Comparison of ENCODE assay signal across 20 cellular contexts in the genomic region with DNA sequence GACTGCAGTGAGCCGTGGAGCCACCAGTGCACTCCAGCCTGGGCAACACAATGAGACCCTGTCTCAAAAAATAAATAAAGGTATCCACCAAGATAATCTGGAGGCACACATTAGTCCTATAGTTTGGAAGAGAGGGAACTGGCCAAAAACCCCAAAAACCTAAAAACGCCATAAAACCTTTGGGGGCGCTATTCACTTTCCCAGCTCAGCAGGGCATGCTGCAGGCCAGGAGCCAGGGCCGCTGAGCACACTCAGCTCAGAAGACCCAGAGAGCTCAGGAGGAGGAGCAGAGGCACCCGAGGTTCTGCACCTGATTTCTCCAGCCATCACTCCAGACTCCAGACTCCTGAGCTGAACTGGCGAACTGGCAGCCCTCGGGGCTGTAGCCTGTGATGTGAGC.
DNase-seq lines count a peak whose midpoint lies in the region; ATAC-seq and TF ChIP-seq lines count a peak whose summit lies in the region.
"Had no signal": no experiment of that assay in that cellular context is flagged by ENCODE, and none has a peak within 500 bp of the region (broad histone marks: within the 10 kb centered on the region; RNA-seq: fewer than 3 reads in every experiment).

No MANE protein-coding gene starts in this region.

- H2AFZ ChIP-seq in OCI-LY3 (ENCODE audit: low read depth, low read length), result peak overlapping the region; percentile 67
- no peak overlapping the region for H2AFZ ChIP-seq in neural progenitor cell (replicated peaks)

- DNase-seq in GM06990 (ENCODE audit: extremely low read depth, insufficient read length), result no peak
- no peak for DNase-seq in brain microvascular endothelial cell
- DNase-seq in neural progenitor cell (ENCODE audit: low spot score), result no peak
- DNase-seq in Calu3, result no peak
- DNase-seq: DMS53, EL, GF-D8, IMR-90, NCI-H1105, NCI-H146, NCI-H2029, NCI-H226, NCI-H510A treated with DMSO at 0.1 percent for 48 hours, NCI-H774, Right ventricle myocardium superior had no signal

- TF ChIP-seq CTCF in GM06990 (IDR thresholded peaks at IDR 0.05; ENCODE audit: insufficient read depth, low read length, poor library complexity, severe bottlenecking) (peak; percentile 10), OCI-LY3 (IDR thresholded peaks at IDR 0.05; ENCODE audit: low read depth, low read length) (peak; percentile 30), brain microvascular endothelial cell (IDR thresholded peaks at IDR 0.05; ENCODE audit: low read depth, low read length, missing control alignments) (peak; percentile 10), neural progenitor cell (IDR thresholded peaks at IDR 0.05) (peak; percentile 12), Calu3 (IDR thresholded peaks at IDR 0.05; ENCODE audit: unreplicated experiment) (no peak)

- H3K27me3 Mint-ChIP-seq in neural progenitor cell (ENCODE audit: insufficient read depth, low read depth) (no peaks in the 10 kb centered on the region), Calu3 (ENCODE audit: unreplicated experiment) (no peaks in the 10 kb centered on the region)

- H3K4me3 ChIP-seq in GM06990 (replicated peaks; ENCODE audit: low read depth, low read length) (no peak overlapping the region), OCI-LY3 (ENCODE audit: low read length) (no peak overlapping the region), brain microvascular endothelial cell (ENCODE audit: low read depth, low read length) (no peak overlapping the region), neural progenitor cell (no peak overlapping the region)
- H3K4me3 ChIP-seq: HAP-1 had no signal

- H3K9me3 ChIP-seq in OCI-LY3 (ENCODE audit: insufficient read depth, low read length) (no peaks in the 10 kb centered on the region), neural progenitor cell (ENCODE audit: low read depth) (no peaks in the 10 kb centered on the region)
- H3K9me3 ChIP-seq: HAP-1 had no signal

- in situ Hi-C loops in brain microvascular endothelial cell (cut with HindIII; ENCODE audit: low pct_ligation_motif_present, low sequenced_read_pairs), result no loop called here

- BruUV-seq in Calu3 (replicated peaks; lab: Mats Ljungman, UMichigan), result no TSS peak

- ATAC-seq in HG03280 (IDR thresholded peaks at IDR 0.05; ENCODE audit: unreplicated experiment), result no peak
- no peak for ATAC-seq in HG03378 (IDR thresholded peaks at IDR 0.05; ENCODE audit: unreplicated experiment)

- H3K9me3 Mint-ChIP-seq in neural progenitor cell (no peaks in the 10 kb centered on the region), Calu3 (ENCODE audit: low read depth, unreplicated experiment) (no peaks in the 10 kb centered on the region)

- H3K4me3 Mint-ChIP-seq in neural progenitor cell (no peak overlapping the region), Calu3 (ENCODE audit: low read depth, unreplicated experiment) (no peak overlapping the region)
- H3K4me3 Mint-ChIP-seq: CD14-positive monocyte had no signal

- H3K79me2 ChIP-seq in OCI-LY3 (ENCODE audit: low read length), result no peaks in the 10 kb centered on the region
- H3K79me2 ChIP-seq in neural progenitor cell (ENCODE audit: low read depth), result no peaks in the 10 kb centered on the region

- H3K27ac ChIP-seq in OCI-LY3 (ENCODE audit: low read length) (no peak overlapping the region), brain microvascular endothelial cell (no peak overlapping the region), neural progenitor cell (no peak overlapping the region)

- H3K36me3 Mint-ChIP-seq in neural progenitor cell (no peaks in the 10 kb centered on the region), Calu3 (ENCODE audit: insufficient read depth, unreplicated experiment) (no peaks in the 10 kb centered on the region)
- H3K36me3 Mint-ChIP-seq: CD14-positive monocyte had no signal

- H4K20me1 ChIP-seq in OCI-LY3 (ENCODE audit: insufficient read depth, low read length) (no peaks in the 10 kb centered on the region), neural progenitor cell (ENCODE audit: low read depth) (no peaks in the 10 kb centered on the region)

- H3K36me3 ChIP-seq in GM06990 (ENCODE audit: control insufficient read depth, insufficient read depth, low read length) (no peaks in the 10 kb centered on the region), OCI-LY3 (replicated peaks; ENCODE audit: low read depth, low read length) (no peaks in the 10 kb centered on the region), brain microvascular endothelial cell (replicated peaks) (no peaks in the 10 kb centered on the region), neural progenitor cell (no peaks in the 10 kb centered on the region)
- H3K36me3 ChIP-seq: HAP-1 had no signal

- H3K27me3 ChIP-seq in GM06990 (replicated peaks; ENCODE audit: control insufficient read depth, insufficient read depth, low read length) (no peaks in the 10 kb centered on the region), OCI-LY3 (ENCODE audit: low read depth, low read length) (no peaks in the 10 kb centered on the region), brain microvascular endothelial cell (replicated peaks) (no peaks in the 10 kb centered on the region), neural progenitor cell (no peaks in the 10 kb centered on the region)

- intact Hi-C loops in Calu3 (cut with micrococcal nuclease; ENCODE audit: unreplicated experiment), result no loop called here

- H3K9ac ChIP-seq in OCI-LY3 (ENCODE audit: low read length), result no peak overlapping the region
- no peak overlapping the region for H3K9ac ChIP-seq in neural progenitor cell

- CTCF ChIA-PET in Calu3 (lab: Charles Lee), result interaction anchor here (1.0 kb wide), 1 partner anchor 413 kb away, joined by 3 read pairs; no protein-coding TSS in a partner anchor

- H3K4me2 ChIP-seq in OCI-LY3 (ENCODE audit: low read length) (no peak overlapping the region; the same call in 1 of the 2 replicates), neural progenitor cell (no peak overlapping the region)

- H3K27ac Mint-ChIP-seq in neural progenitor cell (no peak overlapping the region), Calu3 (ENCODE audit: unreplicated experiment) (no peak overlapping the region)
- H3K27ac Mint-ChIP-seq: CD14-positive monocyte had no signal

- H3K4me1 ChIP-seq in OCI-LY3 (ENCODE audit: low read length), result peaks cover 7% of the 10 kb centered on the region
- no peaks in the 10 kb centered on the region for H3K4me1 ChIP-seq in neural progenitor cell
- H3K4me1 ChIP-seq: HAP-1 had no signal

- no peaks in the 10 kb centered on the region for H3F3A ChIP-seq in neural progenitor cell (ENCODE audit: low read depth)

- no peaks in the 10 kb centered on the region for H3K4me1 Mint-ChIP-seq in neural progenitor cell
- no peaks in the 10 kb centered on the region for H3K4me1 Mint-ChIP-seq in Calu3 (ENCODE audit: low read depth, unreplicated experiment)
- H3K4me1 Mint-ChIP-seq: CD14-positive monocyte had no signal
